ENCODE assay signal across 1 cellular context in genomic region chr14:54437954-54438353, GRCh38. TPM values are rescaled to one million over a fixed set of nuclear protein-coding genes. Genes with fewer than 3 reads are reported as not detected.
"Had no signal": no experiment of that assay in that cellular context is flagged by ENCODE, and none has a peak within 500 bp of the region (broad histone marks: within the 10 kb centered on the region; RNA-seq: fewer than 3 reads in every experiment).

No MANE protein-coding gene starts in this region.

RNA-seq across cellular contexts. Expression of gene CDKN3, which starts 41.1 kb away (rescaled TPM):
- total RNA-seq: ascending aorta had no signal
